9 cellular contexts compared by ENCODE assay signal in genomic region chr5:139904566-139905400, GRCh38.
DNase-seq lines count a peak whose midpoint lies in the region; ATAC-seq, FAIRE-seq and TF ChIP-seq lines count a peak whose summit lies in the region.
"Had no signal": no experiment of that assay in that cellular context is flagged by ENCODE, and none has a peak within 500 bp of the region (broad histone marks: within the 10 kb centered on the region; RNA-seq: fewer than 3 reads in every experiment).

No MANE protein-coding gene starts in this region.

- peak overlapping the region; percentile 66; the same call in 1 of the 2 replicates for H2BK5ac ChIP-seq in H1 (ENCODE audit: low read depth, low read length)

- TF ChIP-seq RAD21 in H1 (IDR thresholded peaks at IDR 0.05 in 1 of 2, conservative IDR thresholded peaks at IDR 0.05 in 1 of 2; ENCODE audit: low read depth in 2 of 2, low read length in 2 of 2), result no peak; a peak in 1 of 4 replicates

- H2BK120ac ChIP-seq in H1 (replicated peaks; ENCODE audit: low read depth, low read length), result no peak overlapping the region

- H4K5ac ChIP-seq in H1 (ENCODE audit: insufficient read length, low read depth, low read length), result no peak overlapping the region

- H2AFZ ChIP-seq in H1 (ENCODE audit: low read length), result peak overlapping the region; percentile 55; the same call in 1 of the 2 replicates

- H3K27ac ChIP-seq in heart left ventricle, result no peak overlapping the region
- no peak overlapping the region for H3K27ac ChIP-seq in H1 (ENCODE audit: low read depth, low read length)

- H3K4me2 ChIP-seq in H1 (ENCODE audit: insufficient read depth in 1 of 2, low read depth in 2 of 2, low read length in 2 of 2), result peak overlapping the region; percentile 66 to 87

- H3K4me1 ChIP-seq in heart left ventricle (peaks cover 0 to 30% (median 16%) of the 10 kb centered on the region in 12 donors), H1 (replicated peaks in 1 of 4; ENCODE audit: control insufficient read depth in 3 of 4, insufficient read depth in 4 of 4, low read length in 3 of 4) (peaks cover 0 to 23% (median 10%) of the 10 kb centered on the region in 4 experiments; a peak in 6 of 7 replicates)

- no peak overlapping the region for H3K23ac ChIP-seq in H1 (ENCODE audit: insufficient read length)

- H4K8ac ChIP-seq in H1 (ENCODE audit: extremely low read depth, insufficient read depth, low read length), result no peak overlapping the region; the same call in 1 of the 2 replicates

- ATAC-seq in heart left ventricle, result peak in 1 of 4 donors; percentile 29
- ATAC-seq in stimulated activated naive CD8-positive, alpha-beta T cell treated with anti-CD3 and anti-CD28 coated beads, Interleukin-15, Interleukin-2, amounts not matched to agents 100 U/mL and 50 U/mL, for 24 hours, result no peak

- no peaks in the 10 kb centered on the region for H3K79me2 ChIP-seq in H1 (ENCODE audit: control insufficient read depth in 1 of 2, insufficient read depth in 2 of 2, low read length in 2 of 2)

- peak overlapping the region; percentile 76; the same call in 1 of the 2 replicates for H2BK12ac ChIP-seq in H1 (ENCODE audit: low read depth, low read length)

- no peak for TF ChIP-seq EP300 in H1 (IDR thresholded peaks at IDR 0.05; ENCODE audit: borderline replicate concordance in 1 of 2, low read depth in 2 of 2, low read length in 2 of 2)

- no peak for TF ChIP-seq CTCF in heart left ventricle (IDR thresholded peaks at IDR 0.05)
- TF ChIP-seq CTCF in H1 (IDR thresholded peaks at IDR 0.05; ENCODE audit: control extremely low read depth in 1 of 3, insufficient read depth in 1 of 3, low read depth in 1 of 3, low read length in 3 of 3), result no peak

- H3K4me3 ChIP-seq in heart left ventricle, result peak overlapping the region; percentile 14 to 65 (median 54)
- H3K4me3 ChIP-seq in H1 (ENCODE audit: extremely low read depth in 1 of 4, insufficient read depth in 2 of 4, low read depth in 3 of 4, low read length in 4 of 4), result peak overlapping the region; percentile 37 to 81 (median 59)

- no peaks in the 10 kb centered on the region for H3K79me1 ChIP-seq in H1 (ENCODE audit: low read depth, low read length)

- H3K27me3 ChIP-seq in heart left ventricle (peaks cover 0 to 47% (median 6%) of the 10 kb centered on the region in 9 donors), H1 (replicated peaks in 1 of 4; ENCODE audit: control insufficient read depth in 3 of 4, extremely low read depth in 1 of 4, insufficient read depth in 3 of 4, low read length in 3 of 4) (peaks cover 35 to 72% (median 56%) of the 10 kb centered on the region in 4 experiments)

- POLR2A ChIA-PET in H1 (lab: Charles Lee; ENCODE audit: partially characterized antibody), result interaction anchor here (0.7 to 1.6 kb wide), 4 partner anchors 46 to 441 kb away, joined by 3 read pairs; partner anchors contain the start of gene HBEGF

- CTCF ChIA-PET in H1 (lab: Charles Lee; ENCODE audit: partially characterized antibody), result interaction anchor here (1.0 to 16.4 kb wide), 7 partner anchors 10 to 118 kb away, joined by 3 to 181 read pairs (median 4); no protein-coding TSS in a partner anchor

- FAIRE-seq in H1 (lab: Jason Lieb, UNC), result peak; percentile 68

- no peak overlapping the region for H3K14ac ChIP-seq in H1 (ENCODE audit: insufficient read length)

- DNase-seq in heart left ventricle, result no peak
- DNase-seq in cardiac septum (ENCODE audit: low spot score), result no peak
- DNase-seq in H1 (ENCODE audit: low read depth in 1 of 2, low spot score in 2 of 2), result peak; percentile 15 to 74
- peak; percentile 50 for DNase-seq in myocyte (ENCODE audit: low read depth)
- no peak for DNase-seq in HUDEP-2 (lab: John Stamatoyannopoulos, UW; ENCODE audit: unreplicated experiment in 76 of 76)
- no peak for DNase-seq in DMS153 treated with DMSO at 0.1 percent for 48 hours (lab: John Stamatoyannopoulos, UW; ENCODE audit: unreplicated experiment)
- DNase-seq in HuH-7 (ENCODE audit: low spot score), result no peak
- no peak for DNase-seq in stimulated activated naive CD8-positive, alpha-beta T cell treated with anti-CD3 and anti-CD28 coated beads, Interleukin-15, Interleukin-2, amounts not matched to agents 100 U/mL and 50 U/mL, for 24 hours
- DNase-seq: CD4-positive, CD25-positive, alpha-beta regulatory T cell had no signal

- H2BK20ac ChIP-seq in H1 (ENCODE audit: low read length), result no peak overlapping the region

- H3K9ac ChIP-seq in H1 (replicated peaks in 1 of 4; ENCODE audit: extremely low read depth in 1 of 4, low read depth in 3 of 4, low read length in 3 of 4), result no peak overlapping the region

- WGBS in heart left ventricle, 4 donors, result 6 to 20% (median 12%) methylated on average over 15 to 34 of the region's 34 CpGs
- 2% methylated on average over 17 of the region's 34 CpGs; no CpG with 5 or more reads in 1 of the 2 experiments for WGBS in H1 (ENCODE audit: extremely low coverage in 1 of 2, insufficient coverage in 1 of 2, insufficient read length in 1 of 2, insufficient replicate concordance in 2 of 2, low coverage in 1 of 2, low lambda C conversion rate in 2 of 2, missing lambda C conversion rate in 1 of 2), 2 experiments

- no peak overlapping the region for H3K4ac ChIP-seq in H1 (replicated peaks; ENCODE audit: insufficient read length, low read depth, low read length)

- H3K9me3 ChIP-seq in heart left ventricle (no peaks in the 10 kb centered on the region), H1 (ENCODE audit: insufficient read depth in 2 of 2, low read depth in 1 of 2, low read length in 1 of 2) (no peaks in the 10 kb centered on the region)

- peak overlapping the region; percentile 32 for H4K91ac ChIP-seq in H1 (replicated peaks; ENCODE audit: insufficient read length, low read length)

- H3K36me3 ChIP-seq in heart left ventricle (no peaks in the 10 kb centered on the region), H1 (ENCODE audit: control insufficient read depth in 2 of 4, insufficient read depth in 4 of 4, low read length in 3 of 4) (no peaks in the 10 kb centered on the region)

- H4K20me1 ChIP-seq in H1 (replicated peaks in 1 of 2; ENCODE audit: control insufficient read depth in 1 of 2, insufficient read depth in 2 of 2, low read length in 2 of 2), result peaks cover 3 to 10% of the 10 kb centered on the region in 2 experiments

- peak overlapping the region; percentile 41; the same call in 1 of the 2 replicates for H3K18ac ChIP-seq in H1 (ENCODE audit: extremely low read depth, low read length)

- intact Hi-C loops in heart left ventricle (cut with DNase I), result loop anchor here in 1 of 10 donors (5.0 kb wide), 1 partner anchor 58 kb away; no protein-coding TSS in a partner anchor
- intact Hi-C loops in cardiac septum (cut with DNase I), result no loop called here

- H2BK15ac ChIP-seq in H1 (ENCODE audit: low read length), result no peak overlapping the region; the same call in 1 of the 2 replicates

- H3K56ac ChIP-seq in H1 (replicated peaks; ENCODE audit: insufficient read length, low read depth, low read length), result no peak overlapping the region

- H2AK5ac ChIP-seq in H1 (ENCODE audit: low read depth, low read length), result no peak overlapping the region

- peaks cover 13% of the 10 kb centered on the region; the same call in 1 of the 2 replicates for H3K23me2 ChIP-seq in H1 (ENCODE audit: low read depth, low read length)

- no peak for TF ChIP-seq POLR2A in heart left ventricle (IDR thresholded peaks at IDR 0.05)
- no peak for TF ChIP-seq POLR2A in H1 (IDR thresholded peaks at IDR 0.05; ENCODE audit: control extremely low read depth in 1 of 2, low read depth in 2 of 2, low read length in 2 of 2)

TF ChIP-seq in H1, 55 proteins besides CTCF, POLR2A, EP300 and RAD21:
- 0 out of 2 replicates have a peak, but pooled peaks have one; percentile 16 for TF ChIP-seq YY1 (IDR thresholded peaks at IDR 0.05; ENCODE audit: low read depth, low read length)
- TF ChIP-seq GTF2F1 (IDR thresholded peaks at IDR 0.05; ENCODE audit: borderline replicate concordance, low read depth, low read length), result no peak
- peak; percentile 28; the same call in 1 of the 2 replicates for TF ChIP-seq TBP (IDR thresholded peaks at IDR 0.05; ENCODE audit: low read depth, low read length)
TF ChIP-seq in H1: peak in this region for 2.

Comparison
In these comparisons a context has a peak if more than half of its experiments do, and no peak if none do; other contexts are left out.
1. DNase-seq: peak in H1 (2 of 2) and myocyte (single experiment); none in heart left ventricle (0 of 5), cardiac septum (single experiment), HUDEP-2 (0 of 76), DMS153 treated with DMSO at 0.1 percent for 48 hours (single experiment), HuH-7 (single experiment) and stimulated activated naive CD8-positive, alpha-beta T cell treated with anti-CD3 and anti-CD28 coated beads, Interleukin-15, Interleukin-2, amounts not matched to agents 100 U/mL and 50 U/mL, for 24 hours (single experiment).